ENCODE assay signal across 1 cellular context in the genomic region with DNA sequence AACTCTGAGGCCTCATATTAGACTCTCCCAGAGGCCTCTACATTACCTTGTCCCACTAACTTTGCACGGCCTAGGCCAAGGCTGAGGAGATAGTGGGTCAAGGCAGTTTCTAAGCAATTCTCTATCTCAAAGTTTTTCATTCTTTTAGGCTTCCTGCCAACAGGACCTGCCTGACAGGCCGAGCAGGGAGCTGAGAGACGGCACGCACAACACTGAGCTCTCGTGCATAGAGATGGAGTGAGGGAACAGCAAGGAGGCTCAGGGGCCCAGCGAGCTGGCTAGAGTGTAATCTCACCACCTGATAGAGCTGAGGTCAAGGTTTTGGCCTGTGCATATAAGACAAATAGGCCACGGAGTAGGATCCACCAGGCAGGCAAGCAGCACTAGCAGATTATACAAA.
TF ChIP-seq lines count a peak whose summit lies in the region.

No MANE protein-coding gene starts in this region.

TF ChIP-seq in Ishikawa, 13 proteins besides CTCF, POLR2A, EP300 and RAD21:
- TF ChIP-seq, protein P1, sequence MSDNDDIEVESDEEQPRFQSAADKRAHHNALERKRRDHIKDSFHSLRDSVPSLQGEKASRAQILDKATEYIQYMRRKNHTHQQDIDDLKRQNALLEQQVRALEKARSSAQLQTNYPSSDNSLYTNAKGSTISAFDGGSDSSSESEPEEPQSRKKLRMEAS (IDR thresholded peaks at IDR 0.05): no peak
- TF ChIP-seq NFIC (IDR thresholded peaks at IDR 0.05) (peak; percentile 50), FOXM1 (IDR thresholded peaks at IDR 0.05; ENCODE audit: borderline replicate concordance, low read depth) (no peak), TCF12 (IDR thresholded peaks at IDR 0.05; ENCODE audit: low read depth) (no peak)
